ENCODE assay signal across 5 cellular contexts in the genomic region with DNA sequence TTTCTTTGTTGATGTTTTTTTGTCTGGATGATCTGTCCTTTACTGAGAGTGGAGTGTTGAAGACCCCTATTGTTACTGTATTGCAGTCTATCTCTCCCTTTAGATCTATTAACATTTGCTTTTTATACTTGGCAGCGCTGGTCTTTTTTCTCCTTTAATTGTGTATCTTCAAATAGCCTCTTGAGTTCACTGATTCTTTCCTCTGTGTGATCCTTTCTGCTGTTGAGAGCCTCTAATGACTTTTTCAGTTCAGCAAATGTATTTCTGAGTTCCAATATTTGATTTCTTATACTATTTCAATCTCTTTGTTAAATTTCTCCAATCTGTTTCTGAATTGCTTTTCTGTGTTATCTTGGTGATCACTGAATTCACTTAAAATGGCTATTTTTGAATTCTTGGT.
"Had no signal": no experiment of that assay in that cellular context is flagged by ENCODE, and none has a peak within 500 bp of the region (broad histone marks: within the 10 kb centered on the region; RNA-seq: fewer than 3 reads in every experiment).

No MANE protein-coding gene starts in this region.

- H3K27ac Mint-ChIP-seq: GM23338, H9, HFFc6, IgD-negative memory B cell had no signal

- H2AFZ ChIP-seq: GM23338 had no signal

- H3K27ac ChIP-seq: HL-60 had no signal

- H3K4me3 Mint-ChIP-seq: GM23338, H9, HFFc6 had no signal

- ATAC-seq: GM23338 had no signal

- H3K27me3 Mint-ChIP-seq: IgD-negative memory B cell had no signal

- H3K4me2 ChIP-seq: GM23338 had no signal

- DNase-seq: H9, HFFc6 had no signal

- H3K4me3 ChIP-seq: GM23338 had no signal
